Comparison of ENCODE assay signal across 15 cellular contexts in the genomic region with DNA sequence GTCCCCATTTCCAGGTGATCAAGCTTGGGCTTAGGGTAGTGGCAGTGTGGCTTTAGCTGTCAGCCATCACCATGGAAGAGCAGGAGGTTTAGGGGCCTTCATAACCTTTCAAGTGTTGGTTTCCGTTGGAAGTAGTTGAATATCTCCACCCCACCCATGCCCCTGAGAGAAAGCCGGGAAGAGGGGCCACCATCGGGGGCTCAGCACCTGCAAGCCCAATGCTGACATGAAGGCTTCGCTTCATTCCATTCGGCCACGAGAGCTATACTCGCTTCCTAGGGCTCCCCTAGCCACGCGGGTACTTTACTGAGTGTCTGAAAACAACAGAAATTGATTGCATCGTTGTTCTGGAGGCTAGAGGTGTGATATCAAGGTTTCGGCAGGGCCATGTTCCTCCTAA.
DNase-seq lines count a peak whose midpoint lies in the region; ATAC-seq and TF ChIP-seq lines count a peak whose summit lies in the region.
"Had no signal": no experiment of that assay in that cellular context is flagged by ENCODE, and none has a peak within 500 bp of the region (broad histone marks: within the 10 kb centered on the region; RNA-seq: fewer than 3 reads in every experiment).

No MANE protein-coding gene starts in this region.

- no peaks in the 10 kb centered on the region for H3K9me3 ChIP-seq in OCI-LY7 (ENCODE audit: low read length)
- H3K9me3 ChIP-seq in mesenchymal stem cell (ENCODE audit: control insufficient read depth, low read length): no peaks in the 10 kb centered on the region

- H3K27ac Mint-ChIP-seq in stimulated activated effector memory CD8-positive, alpha-beta T cell treated with anti-CD3 and anti-CD28 coated beads, Interleukin-12 subunit alpha, Interleukin-12 subunit beta, amount 100 ng/mL, for 72 hours: peak overlapping the region; percentile 29
- H3K27ac Mint-ChIP-seq in T-cell: no peak overlapping the region
- H3K27ac Mint-ChIP-seq: B cell; CD4-positive, alpha-beta T cell; GM23338 had no signal

- H4K20me1 ChIP-seq in OCI-LY7 (ENCODE audit: insufficient read depth, low read length): no peaks in the 10 kb centered on the region

- no peak overlapping the region for H2BK120ac ChIP-seq in mesenchymal stem cell (ENCODE audit: low read depth, low read length)

- peaks cover 18% of the 10 kb centered on the region for H3K4me1 Mint-ChIP-seq in stimulated activated effector memory CD8-positive, alpha-beta T cell treated with anti-CD3 and anti-CD28 coated beads, Interleukin-12 subunit alpha, Interleukin-12 subunit beta, amount 100 ng/mL, for 72 hours
- peaks cover 24 to 52% (median 28%) of the 10 kb centered on the region in 3 donors for H3K4me1 Mint-ChIP-seq in T-cell

- H2AFZ ChIP-seq in OCI-LY7 (ENCODE audit: low read length) (no peak overlapping the region), mesenchymal stem cell (ENCODE audit: low read depth, low read length) (no peak overlapping the region)
- H2AFZ ChIP-seq: GM23338 had no signal

- H3K4me3 ChIP-seq in OCI-LY7 (ENCODE audit: low read depth, low read length, poor library complexity, severe bottlenecking) (no peak overlapping the region), mesenchymal stem cell (ENCODE audit: insufficient read depth in 1 of 2, low read depth in 1 of 2, low read length in 2 of 2) (no peak overlapping the region)
- H3K4me3 ChIP-seq: GM12878, GM23338 had no signal

- DNase-seq in OCI-LY7 (ENCODE audit: low spot score) (no peak), mesenchymal stem cell (no peak), NCI-H1436 (lab: John Stamatoyannopoulos, UW) (no peak), SKM-1 treated with dmso at 0.1 percent for 144 hours (lab: John Stamatoyannopoulos, UW; ENCODE audit: unreplicated experiment) (no peak), GM10266 (ENCODE audit: extremely low spot score) (no peak), T-cell (no peak)
- no peak for DNase-seq in stimulated activated effector memory CD8-positive, alpha-beta T cell treated with anti-CD3 and anti-CD28 coated beads, Interleukin-12 subunit alpha, Interleukin-12 subunit beta, amount 100 ng/mL, for 72 hours (ENCODE audit: low spot score in 2 of 2)
- DNase-seq: C1 segment of cervical spinal cord; Calu3; CD4-positive, alpha-beta T cell; DMS 273 treated with DMSO at 0.1 percent for 48 hours; H9 had no signal

- H3K18ac ChIP-seq in mesenchymal stem cell (ENCODE audit: low read depth in 1 of 2, low read length in 2 of 2): no peak overlapping the region

- ATAC-seq in stimulated activated effector memory CD8-positive, alpha-beta T cell treated with anti-CD3 and anti-CD28 coated beads, Interleukin-12 subunit alpha, Interleukin-12 subunit beta, amount 100 ng/mL, for 72 hours: no peak
- no peak for ATAC-seq in T-cell (replicated peaks in 1 of 4)
- ATAC-seq: GM12878, GM23338 had no signal

- no peaks in the 10 kb centered on the region for H3K79me2 ChIP-seq in OCI-LY7 (ENCODE audit: insufficient read depth, low read depth, low read length)

- no peaks in the 10 kb centered on the region for H3K9me2 ChIP-seq in OCI-LY7 (ENCODE audit: insufficient read depth, low read length)

- no peak overlapping the region for H3K4me3 Mint-ChIP-seq in stimulated activated effector memory CD8-positive, alpha-beta T cell treated with anti-CD3 and anti-CD28 coated beads, Interleukin-12 subunit alpha, Interleukin-12 subunit beta, amount 100 ng/mL, for 72 hours
- no peak overlapping the region for H3K4me3 Mint-ChIP-seq in T-cell
- H3K4me3 Mint-ChIP-seq: B cell; CD4-positive, alpha-beta T cell; GM23338; H9 had no signal

- POLR2A ChIA-PET in OCI-LY7 (lab: Charles Lee): no interaction called here
- POLR2A ChIA-PET in T-cell (lab: Charles Lee): no interaction called here

- H3K27ac ChIP-seq in OCI-LY7 (ENCODE audit: low read depth, low read length, poor library complexity, severe bottlenecking) (no peak overlapping the region), mesenchymal stem cell (ENCODE audit: low read length, poor library complexity, severe bottlenecking) (no peak overlapping the region)

- no peaks in the 10 kb centered on the region for H3K36me3 ChIP-seq in OCI-LY7 (ENCODE audit: insufficient read depth, low read length)
- no peaks in the 10 kb centered on the region for H3K36me3 ChIP-seq in mesenchymal stem cell (ENCODE audit: control insufficient read depth in 1 of 2, insufficient read depth in 2 of 2, low read depth in 1 of 2, low read length in 2 of 2)

- H3K4me2 ChIP-seq in OCI-LY7 (ENCODE audit: low read length) (peak overlapping the region; percentile 6; the same call in 1 of the 2 replicates), mesenchymal stem cell (ENCODE audit: low read length, poor library complexity, severe bottlenecking) (no peak overlapping the region)
- H3K4me2 ChIP-seq: GM23338 had no signal

- H2BK5ac ChIP-seq in mesenchymal stem cell (ENCODE audit: low read depth, low read length, poor library complexity, severe bottlenecking): no peak overlapping the region

- peak overlapping the region; percentile 0 for H4K91ac ChIP-seq in mesenchymal stem cell (ENCODE audit: low read length)

- H3K27me3 ChIP-seq in mesenchymal stem cell (ENCODE audit: control insufficient read depth in 1 of 2, insufficient read depth in 1 of 2, low read length in 2 of 2): no peaks in the 10 kb centered on the region

- no peak overlapping the region for H3K14ac ChIP-seq in mesenchymal stem cell (ENCODE audit: low read length in 2 of 2)

- 90% methylated on average over 11 of the region's 11 CpGs for WGBS in mesenchymal stem cell

- TF ChIP-seq CTCF in OCI-LY7 (conservative IDR thresholded peaks at IDR 0.05; ENCODE audit: low read length) (no peak), GM10266 (IDR thresholded peaks at IDR 0.05; ENCODE audit: control insufficient read depth, insufficient read depth, low read depth, missing control alignments) (no peak)

- H4K8ac ChIP-seq in mesenchymal stem cell (ENCODE audit: low read length): no peak overlapping the region

- peak overlapping the region in 1 of 2 experiments; percentile 32 for H2BK12ac ChIP-seq in mesenchymal stem cell (ENCODE audit: low read length in 2 of 2)

- no peaks in the 10 kb centered on the region for H3K27me3 Mint-ChIP-seq in T-cell
- H3K27me3 Mint-ChIP-seq: B cell; CD4-positive, alpha-beta T cell had no signal

- no peak overlapping the region for H2AK5ac ChIP-seq in mesenchymal stem cell (ENCODE audit: low read length, severe bottlenecking)

- H2BK15ac ChIP-seq in mesenchymal stem cell (ENCODE audit: low read depth, poor library complexity, severe bottlenecking): peak overlapping the region; percentile 83

- CTCF ChIA-PET in OCI-LY7 (lab: Charles Lee; ENCODE audit: unreplicated experiment) (no interaction called here), T-cell (lab: Charles Lee) (interaction anchor here in 1 of 2 donors (0.6 kb wide), 1 partner anchor 234 kb away, joined by 4 read pairs; no protein-coding TSS in a partner anchor)

- H3K23ac ChIP-seq in mesenchymal stem cell (ENCODE audit: low read length in 2 of 2): no peak overlapping the region

- BruUV-seq in OCI-LY7 (replicated peaks; lab: Mats Ljungman, UMichigan): no TSS peak

- peaks cover 23% of the 10 kb centered on the region for H3K4me1 ChIP-seq in OCI-LY7 (ENCODE audit: insufficient read depth, low read length, poor library complexity, severe bottlenecking)
- H3K4me1 ChIP-seq in mesenchymal stem cell (ENCODE audit: control insufficient read depth, insufficient read depth, low read depth, low read length): peaks cover 9% of the 10 kb centered on the region

- H3K4ac ChIP-seq in mesenchymal stem cell (ENCODE audit: low read depth in 1 of 2, low read length in 2 of 2): peak overlapping the region in 1 of 2 experiments; percentile 3

- no peaks in the 10 kb centered on the region for H3K79me1 ChIP-seq in mesenchymal stem cell (replicated peaks; ENCODE audit: low read length, poor library complexity, severe bottlenecking)

- H3K9me3 Mint-ChIP-seq in stimulated activated effector memory CD8-positive, alpha-beta T cell treated with anti-CD3 and anti-CD28 coated beads, Interleukin-12 subunit alpha, Interleukin-12 subunit beta, amount 100 ng/mL, for 72 hours: no peaks in the 10 kb centered on the region
- no peaks in the 10 kb centered on the region for H3K9me3 Mint-ChIP-seq in T-cell
- H3K9me3 Mint-ChIP-seq: CD4-positive, alpha-beta T cell; GM23338 had no signal

- no peaks in the 10 kb centered on the region for H3K36me3 Mint-ChIP-seq in stimulated activated effector memory CD8-positive, alpha-beta T cell treated with anti-CD3 and anti-CD28 coated beads, Interleukin-12 subunit alpha, Interleukin-12 subunit beta, amount 100 ng/mL, for 72 hours
- no peaks in the 10 kb centered on the region for H3K36me3 Mint-ChIP-seq in T-cell

- H3K9ac ChIP-seq in mesenchymal stem cell (ENCODE audit: low read length): no peak overlapping the region

- intact Hi-C loops in OCI-LY7 (cut with micrococcal nuclease; ENCODE audit: unreplicated experiment): no loop called here
